Comparison of ENCODE assay signal across 12 cellular contexts in the genomic region with DNA sequence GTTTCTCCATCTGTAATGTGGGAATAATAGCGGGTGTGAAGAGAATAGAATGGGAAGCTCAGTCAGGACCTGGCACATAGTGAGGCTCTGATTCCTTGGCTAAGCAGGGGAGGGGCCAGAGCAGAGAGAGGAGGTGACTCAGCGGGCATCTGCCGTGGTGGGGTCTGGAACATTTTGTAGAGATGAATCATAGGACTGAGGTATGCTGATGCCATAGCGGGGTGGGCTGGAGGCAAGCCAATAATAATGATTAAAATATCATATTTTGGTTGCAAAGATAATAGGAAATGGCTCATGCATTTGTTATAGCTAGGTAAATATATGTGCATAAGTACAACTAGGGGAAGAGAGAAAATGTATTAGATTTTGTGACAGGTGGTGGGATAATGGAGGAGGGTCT. TPM values are rescaled to one million over a fixed set of nuclear protein-coding genes. Genes with fewer than 3 reads are reported as not detected.
DNase-seq lines count a peak whose midpoint lies in the region; ATAC-seq lines count a peak whose summit lies in the region.
"Had no signal": no experiment of that assay in that cellular context is flagged by ENCODE, and none has a peak within 500 bp of the region (broad histone marks: within the 10 kb centered on the region; RNA-seq: fewer than 3 reads in every experiment).

No MANE protein-coding gene starts in this region.

- H3K23ac ChIP-seq in neuronal stem cell (ENCODE audit: low read depth, low read length, poor library complexity) = peak overlapping the region; percentile 10

- whole genome bisulfite sequencing in neuronal stem cell (ENCODE audit: extremely low coverage in 2 of 2, insufficient read length in 2 of 2, insufficient replicate concordance in 1 of 2), 2 donors = no CpG with 5 or more reads among the region's 4 CpGs

- H4K91ac ChIP-seq in neuronal stem cell (ENCODE audit: low read depth, low read length, poor library complexity) = no peak overlapping the region

- no peak overlapping the region for H2AFZ ChIP-seq in neuronal stem cell (ENCODE audit: low read length)

- H3K36me3 ChIP-seq in neuronal stem cell (replicated peaks in 1 of 2; ENCODE audit: control insufficient read depth in 2 of 2, insufficient read depth in 2 of 2, low read length in 2 of 2) = no peaks in the 10 kb centered on the region
- H3K36me3 ChIP-seq: heart left ventricle, neutrophil had no signal

- H4K8ac ChIP-seq in neuronal stem cell (ENCODE audit: low read depth, low read length) = no peak overlapping the region

- no peak overlapping the region for H2BK15ac ChIP-seq in neuronal stem cell (ENCODE audit: low read length)

- H3K4me2 ChIP-seq in neuronal stem cell (ENCODE audit: insufficient read depth, low read length, poor library complexity, severe bottlenecking) = no peak overlapping the region

- no peak for ATAC-seq in GM19324 (IDR thresholded peaks at IDR 0.05; ENCODE audit: low FRiP score, unreplicated experiment)
- ATAC-seq: heart left ventricle had no signal

- H2BK120ac ChIP-seq in neuronal stem cell (ENCODE audit: low read depth, low read length) = no peak overlapping the region

- DNase-seq in EH (ENCODE audit: low read depth) = peak; percentile 95
- DNase-seq in NCI-H226 = peak; percentile 94
- peak; percentile 97 for DNase-seq in dermis blood vessel endothelial cell
- no peak for DNase-seq in neuronal stem cell (ENCODE audit: low spot score)
- DNase-seq in stimulated activated CD4-positive, alpha-beta T cell treated with anti-CD3 and anti-CD28 coated beads, Interleukin-2, amount 100 ng/mL, for 48 hours = no peak
- no peak for DNase-seq in medulla oblongata (ENCODE audit: extremely low spot score)
- DNase-seq in COLO668 (lab: John Stamatoyannopoulos, UW; ENCODE audit: unreplicated experiment) = no peak
- DNase-seq: activated naive CD4-positive, alpha-beta T cell treated with Interleukin-2 at 50 U/mL for 16 hours; NCI-H524 had no signal

- H3K79me1 ChIP-seq in neuronal stem cell (ENCODE audit: low read depth, low read length) = no peaks in the 10 kb centered on the region

- H2AK5ac ChIP-seq in neuronal stem cell (ENCODE audit: low read depth, low read length) = no peak overlapping the region

- no peaks in the 10 kb centered on the region for H3K4me1 ChIP-seq in neuronal stem cell (ENCODE audit: control insufficient read depth in 2 of 2, insufficient read depth in 1 of 2, low read depth in 1 of 2, low read length in 2 of 2)
- H3K4me1 ChIP-seq: heart left ventricle had no signal

- no peak overlapping the region for H3K9ac ChIP-seq in neuronal stem cell (ENCODE audit: low read depth, low read length, poor library complexity)

- no peak overlapping the region for H2BK12ac ChIP-seq in neuronal stem cell (ENCODE audit: low read length)

- H3K4me3 ChIP-seq in neuronal stem cell (ENCODE audit: low read length in 2 of 2) = no peak overlapping the region
- H3K4me3 ChIP-seq: heart left ventricle had no signal

- no peaks in the 10 kb centered on the region for H3K9me3 ChIP-seq in neuronal stem cell (replicated peaks in 1 of 2; ENCODE audit: control insufficient read depth in 2 of 2, insufficient read depth in 1 of 2, low read depth in 1 of 2, low read length in 2 of 2)
- H3K9me3 ChIP-seq: heart left ventricle, neutrophil had no signal

- H3K27ac ChIP-seq in neuronal stem cell (replicated peaks; ENCODE audit: low read length) = no peak overlapping the region
- H3K27ac ChIP-seq: heart left ventricle, neutrophil had no signal

- no peak overlapping the region for H3K14ac ChIP-seq in neuronal stem cell (ENCODE audit: low read length)

- H3K18ac ChIP-seq in neuronal stem cell (ENCODE audit: low read length) = no peak overlapping the region

- no peak overlapping the region for H3K4ac ChIP-seq in neuronal stem cell (ENCODE audit: low read length)

- peaks cover 0 to 5% (median 0%) of the 10 kb centered on the region in 3 experiments for H3K27me3 ChIP-seq in neuronal stem cell (ENCODE audit: control insufficient read depth in 3 of 3, insufficient read depth in 3 of 3, low read depth in 1 of 3, low read length in 3 of 3)
- H3K27me3 ChIP-seq: neutrophil had no signal

- no peak overlapping the region for H2BK5ac ChIP-seq in neuronal stem cell (ENCODE audit: low read length)

RNA-seq across cellular contexts. Expression of a gene that starts 11.2 kb away (rescaled TPM):
- total RNA-seq in dermis blood vessel endothelial cell = 0.14 TPM in 1 of 2 replicates, not detected in the other
- polyA plus RNA-seq in neuronal stem cell (2013, experiment 1 of 2) = 0.07 TPM
- 0.08 TPM for polyA plus RNA-seq in neuronal stem cell (2013, experiment 2 of 2)
- polyA plus RNA-seq: heart left ventricle had no signal

RNA-seq across cellular contexts. Expression of a gene that starts 23.9 kb away (rescaled TPM):
- 9.2 and 14.3 TPM in 2 replicates for total RNA-seq in dermis blood vessel endothelial cell
- 24.1 TPM for polyA plus RNA-seq in neuronal stem cell (2013, experiment 1 of 2)
- polyA plus RNA-seq in neuronal stem cell (2013, experiment 2 of 2) = 24.5 TPM

Comparison
In these comparisons a context has a peak if more than half of its experiments do, and no peak if none do; other contexts are left out.
1. DNase-seq: peak in EH (single experiment), NCI-H226 (single experiment) and dermis blood vessel endothelial cell (single experiment); none in neuronal stem cell (single experiment), stimulated activated CD4-positive, alpha-beta T cell treated with anti-CD3 and anti-CD28 coated beads, Interleukin-2, amount 100 ng/mL, for 48 hours (0 of 2), medulla oblongata (single experiment) and COLO668 (single experiment).